ENCODE assay signal across 1 cellular context in genomic region chr18:48889115-48889941, GRCh38.
TF ChIP-seq lines count a peak whose summit lies in the region.

No MANE protein-coding gene starts in this region.

TF ChIP-seq in IMR-90, 13 proteins besides CTCF, POLR2A, EP300 and RAD21 (continued from another document):
- TF ChIP-seq FOS (IDR thresholded peaks at IDR 0.05; ENCODE audit: low read depth, low read length) (no peak), USF2 (IDR thresholded peaks at IDR 0.05; ENCODE audit: low read depth, low read length) (no peak)
